1 cellular context compared by ENCODE assay signal in the genomic region with DNA sequence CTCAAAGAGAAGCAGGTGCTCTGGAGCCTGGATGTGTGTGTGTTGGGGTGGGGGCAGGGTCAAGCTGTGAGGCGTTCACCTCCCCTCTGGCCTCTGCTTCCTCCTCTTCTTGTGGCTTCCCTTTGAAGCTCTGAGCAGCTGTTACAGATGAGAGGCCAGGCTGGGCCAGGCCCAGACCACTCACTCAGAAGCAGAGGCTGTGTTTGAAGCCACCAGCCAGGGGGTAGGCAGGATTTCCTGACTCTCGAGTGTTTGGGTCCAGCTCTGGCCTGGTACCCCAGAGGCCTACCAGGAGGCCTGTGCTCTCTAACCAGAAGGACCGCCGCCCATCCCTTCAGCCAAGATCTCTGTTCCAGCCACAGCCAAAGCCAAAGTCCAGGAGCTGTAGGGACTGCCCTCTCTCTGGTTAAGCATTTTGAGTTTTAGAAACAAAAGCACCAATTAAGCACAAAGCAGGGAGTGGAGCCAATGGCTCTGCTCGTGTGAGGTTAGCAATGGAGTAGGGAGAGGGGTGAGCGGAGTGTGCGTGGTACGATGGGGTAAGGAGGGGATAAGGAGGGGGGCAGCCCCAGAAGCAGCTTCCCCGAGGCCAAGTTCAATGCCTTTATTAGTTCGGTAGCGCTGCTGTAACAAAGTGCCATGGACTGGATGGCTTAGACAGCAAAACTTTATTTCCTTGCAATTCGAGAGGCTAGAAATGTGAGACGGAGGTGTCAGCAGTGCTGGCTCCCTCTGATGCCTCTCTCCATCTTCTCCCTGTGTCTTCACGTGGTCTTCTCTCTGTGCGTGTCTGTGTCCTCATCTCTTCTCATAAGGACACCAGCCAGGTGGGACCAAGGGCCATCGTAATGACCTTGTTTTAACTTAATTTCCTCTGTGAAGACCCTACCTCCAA.
TF ChIP-seq lines count a peak whose summit lies in the region.

No MANE protein-coding gene starts in this region.

TF ChIP-seq in GM12878, 131 proteins besides CTCF, POLR2A, EP300 and RAD21:
- TF ChIP-seq NR2F1 (conservative IDR thresholded peaks at IDR 0.05) (peak; percentile 74), MEF2A (IDR thresholded peaks at IDR 0.05; ENCODE audit: insufficient read depth, low read depth, low read length) (0 out of 2 replicates have a peak, but pooled peaks have one; percentile 28), CHD2 (IDR thresholded peaks at IDR 0.05; ENCODE audit: borderline replicate concordance, low read depth, low read length) (0 out of 2 replicates have a peak, but pooled peaks have one; percentile 30), NBN (IDR thresholded peaks at IDR 0.05) (no peak), IKZF1 (conservative IDR thresholded peaks at IDR 0.05) (peak; percentile 56), TCF7 (IDR thresholded peaks at IDR 0.05; ENCODE audit: borderline replicate concordance) (peak; percentile 86), HDAC2 (IDR thresholded peaks at IDR 0.05) (no peak), TCF12 (IDR thresholded peaks at IDR 0.05; ENCODE audit: low read depth, low read length) (peak; percentile 87), CBX3 (IDR thresholded peaks at IDR 0.05; ENCODE audit: borderline replicate concordance, low read depth) (no peak), MTA2 (IDR thresholded peaks at IDR 0.05; ENCODE audit: low read depth) (peak; percentile 20; the same call in 1 of the 2 replicates), USF2 (IDR thresholded peaks at IDR 0.05; ENCODE audit: borderline replicate concordance, low read depth, low read length) (no peak), BMI1 (IDR thresholded peaks at IDR 0.05; ENCODE audit: borderline replicate concordance) (no peak), EED (IDR thresholded peaks at IDR 0.05; ENCODE audit: low read depth) (peak; percentile 54), ZNF687 (IDR thresholded peaks at IDR 0.05) (peak; percentile 84), PAX5 (IDR thresholded peaks at IDR 0.05; ENCODE audit: borderline replicate concordance, low read depth, low read length) (peak; percentile 31; the same call in 1 of the 2 replicates), MXI1 (IDR thresholded peaks at IDR 0.05; ENCODE audit: low read depth, low read length) (no peak), BCL3 (IDR thresholded peaks at IDR 0.05; ENCODE audit: borderline replicate concordance, insufficient read depth, low read depth, low read length, poor library complexity, severe bottlenecking) (peak; percentile 37), ZBTB33 (IDR thresholded peaks at IDR 0.05) (no peak), CBX5 (IDR thresholded peaks at IDR 0.05; ENCODE audit: low read depth) (no peak), SIN3A (IDR thresholded peaks at IDR 0.05; ENCODE audit: low read depth, low read length) (no peak), GABPA (IDR thresholded peaks at IDR 0.05; ENCODE audit: low read depth) (no peak), SREBF2 (IDR thresholded peaks at IDR 0.05; ENCODE audit: low read length) (no peak), CREB1 (IDR thresholded peaks at IDR 0.05; ENCODE audit: low read depth) (0 out of 2 replicates have a peak, but pooled peaks have one; percentile 32), DPF2 (IDR thresholded peaks at IDR 0.05) (peak; percentile 25; the same call in 1 of the 2 replicates), MTA3 (IDR thresholded peaks at IDR 0.05; ENCODE audit: borderline replicate concordance, low read length) (peak; percentile 20; the same call in 1 of the 2 replicates), SMC3 (IDR thresholded peaks at IDR 0.05; ENCODE audit: borderline replicate concordance, low read length) (0 out of 2 replicates have a peak, but pooled peaks have one; percentile 9), ETV6 (conservative IDR thresholded peaks at IDR 0.05 in 1 of 2, IDR thresholded peaks at IDR 0.05 in 1 of 2; ENCODE audit: borderline replicate concordance in 1 of 2, low read depth in 1 of 2) (peak in 1 of 2 experiments; percentile 46; a peak in 1 of 4 replicates), MYB (IDR thresholded peaks at IDR 0.05; ENCODE audit: borderline replicate concordance, low read depth, low read length) (no peak), TARDBP (IDR thresholded peaks at IDR 0.05; ENCODE audit: borderline replicate concordance) (no peak), RUNX3 (IDR thresholded peaks at IDR 0.05; ENCODE audit: low read length) (peak; percentile 83), IKZF2 (IDR thresholded peaks at IDR 0.05) (peak in 1 of 2 experiments; percentile 20; a peak in 1 of 4 replicates), BCL11A (IDR thresholded peaks at IDR 0.05; ENCODE audit: low read depth, low read length) (0 out of 2 replicates have a peak, but pooled peaks have one; percentile 13)
- TF ChIP-seq, protein P1, sequence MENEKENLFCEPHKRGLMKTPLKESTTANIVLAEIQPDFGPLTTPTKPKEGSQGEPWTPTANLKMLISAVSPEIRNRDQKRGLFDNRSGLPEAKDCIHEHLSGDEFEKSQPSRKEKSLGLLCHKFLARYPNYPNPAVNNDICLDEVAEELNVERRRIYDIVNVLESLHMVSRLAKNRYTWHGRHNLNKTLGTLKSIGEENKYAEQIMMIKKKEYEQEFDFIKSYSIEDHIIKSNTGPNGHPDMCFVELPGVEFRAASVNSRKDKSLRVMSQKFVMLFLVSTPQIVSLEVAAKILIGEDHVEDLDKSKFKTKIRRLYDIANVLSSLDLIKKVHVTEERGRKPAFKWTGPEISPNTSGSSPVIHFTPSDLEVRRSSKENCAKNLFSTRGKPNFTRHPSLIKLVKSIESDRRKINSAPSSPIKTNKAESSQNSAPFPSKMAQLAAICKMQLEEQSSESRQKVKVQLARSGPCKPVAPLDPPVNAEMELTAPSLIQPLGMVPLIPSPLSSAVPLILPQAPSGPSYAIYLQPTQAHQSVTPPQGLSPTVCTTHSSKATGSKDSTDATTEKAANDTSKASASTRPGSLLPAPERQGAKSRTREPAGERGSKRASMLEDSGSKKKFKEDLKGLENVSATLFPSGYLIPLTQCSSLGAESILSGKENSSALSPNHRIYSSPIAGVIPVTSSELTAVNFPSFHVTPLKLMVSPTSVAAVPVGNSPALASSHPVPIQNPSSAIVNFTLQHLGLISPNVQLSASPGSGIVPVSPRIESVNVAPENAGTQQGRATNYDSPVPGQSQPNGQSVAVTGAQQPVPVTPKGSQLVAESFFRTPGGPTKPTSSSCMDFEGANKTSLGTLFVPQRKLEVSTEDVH (IDR thresholded peaks at IDR 0.05; ENCODE audit: low read depth, partially characterized antibody), result no peak
- TF ChIP-seq, protein P2, sequence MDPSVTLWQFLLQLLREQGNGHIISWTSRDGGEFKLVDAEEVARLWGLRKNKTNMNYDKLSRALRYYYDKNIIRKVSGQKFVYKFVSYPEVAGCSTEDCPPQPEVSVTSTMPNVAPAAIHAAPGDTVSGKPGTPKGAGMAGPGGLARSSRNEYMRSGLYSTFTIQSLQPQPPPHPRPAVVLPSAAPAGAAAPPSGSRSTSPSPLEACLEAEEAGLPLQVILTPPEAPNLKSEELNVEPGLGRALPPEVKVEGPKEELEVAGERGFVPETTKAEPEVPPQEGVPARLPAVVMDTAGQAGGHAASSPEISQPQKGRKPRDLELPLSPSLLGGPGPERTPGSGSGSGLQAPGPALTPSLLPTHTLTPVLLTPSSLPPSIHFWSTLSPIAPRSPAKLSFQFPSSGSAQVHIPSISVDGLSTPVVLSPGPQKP (IDR thresholded peaks at IDR 0.05; ENCODE audit: low read depth, low read length), result no peak
